8 cellular contexts compared by ENCODE assay signal in genomic region chr1:20733361-20733975, GRCh38. TPM values are rescaled to one million over a fixed set of nuclear protein-coding genes. Genes with fewer than 3 reads are reported as not detected.
DNase-seq lines count a peak whose midpoint lies in the region; ATAC-seq and TF ChIP-seq lines count a peak whose summit lies in the region.

No MANE protein-coding gene starts in this region.

- H3K36me3 ChIP-seq in Peyer's patch = peaks cover 0 to 11% (median 0%) of the 10 kb centered on the region in 3 donors
- H3K36me3 ChIP-seq in fibroblast of lung (ENCODE audit: control insufficient read depth, insufficient read depth, low read length) = peaks cover 1% of the 10 kb centered on the region

- H3K79me2 ChIP-seq in fibroblast of lung (ENCODE audit: control insufficient read depth, insufficient read depth, low read length) = no peaks in the 10 kb centered on the region

- H3K4me3 ChIP-seq in Peyer's patch (peak overlapping the region in 3 of 4 donors; percentile 59 to 78 (median 61)), fibroblast of lung (replicated peaks in 1 of 4; ENCODE audit: control extremely low read depth in 1 of 4, insufficient read depth in 1 of 4, low read depth in 3 of 4, low read length in 4 of 4) (peak overlapping the region in 1 of 4 experiments; percentile 68), skin epidermis (peak overlapping the region in 4 of 7 experiments; percentile 18 to 57 (median 52))

- no peak overlapping the region for H2AFZ ChIP-seq in fibroblast of lung (ENCODE audit: low read length)

- H3K27ac ChIP-seq in Peyer's patch (peak overlapping the region; percentile 17 to 70 (median 47)), fibroblast of lung (ENCODE audit: insufficient read depth, low read length) (peak overlapping the region; percentile 94), skin epidermis (peak overlapping the region in 9 of 21 experiments; percentile 11 to 66 (median 51))

- ATAC-seq in GM19023 (IDR thresholded peaks at IDR 0.05; ENCODE audit: unreplicated experiment) = peak; percentile 2
- no peak for ATAC-seq in HG02973 (IDR thresholded peaks at IDR 0.05; ENCODE audit: unreplicated experiment)
- ATAC-seq in GM19463 (IDR thresholded peaks at IDR 0.05; ENCODE audit: unreplicated experiment) = no peak
- no peak for ATAC-seq in GM19324 (IDR thresholded peaks at IDR 0.05; ENCODE audit: low FRiP score, unreplicated experiment)

- H4K20me1 ChIP-seq in fibroblast of lung (ENCODE audit: control insufficient read depth, extremely low read depth, insufficient read depth, low read length) = no peaks in the 10 kb centered on the region

- DNase-seq in Peyer's patch = peak in 2 of 3 donors; percentile 45 to 57
- DNase-seq in fibroblast of lung (ENCODE audit: low read depth in 2 of 2) = no peak
- no peak for DNase-seq in mucosa of gallbladder (ENCODE audit: low spot score)

- peaks cover 0 to 26% of the 10 kb centered on the region in 2 donors for H3K27me3 ChIP-seq in Peyer's patch
- H3K27me3 ChIP-seq in fibroblast of lung (ENCODE audit: control insufficient read depth, insufficient read depth, low read length) = no peaks in the 10 kb centered on the region

- peak in 1 of 2 donors; percentile 4 for TF ChIP-seq POLR2A in Peyer's patch (IDR thresholded peaks at IDR 0.05)

- H3K9ac ChIP-seq in fibroblast of lung (ENCODE audit: insufficient read depth, low read length) = peak overlapping the region; percentile 1

- TF ChIP-seq CTCF in Peyer's patch (IDR thresholded peaks at IDR 0.05) (no peak), fibroblast of lung (conservative IDR thresholded peaks at IDR 0.05 in 1 of 2, IDR thresholded peaks at IDR 0.05 in 1 of 2; ENCODE audit: low read depth in 1 of 2, low read length in 2 of 2) (no peak)

- H3K9me3 ChIP-seq in Peyer's patch = no peaks in the 10 kb centered on the region
- no peaks in the 10 kb centered on the region for H3K9me3 ChIP-seq in fibroblast of lung (ENCODE audit: control insufficient read depth, insufficient read depth, low read depth, low read length)

- H3K4me1 ChIP-seq in Peyer's patch = peaks cover 4 to 26% (median 19%) of the 10 kb centered on the region in 4 donors
- peaks cover 15% of the 10 kb centered on the region for H3K4me1 ChIP-seq in fibroblast of lung (ENCODE audit: control insufficient read depth, extremely low read depth, insufficient read depth, low read length)

- H3K4me2 ChIP-seq in fibroblast of lung (ENCODE audit: extremely low read depth, insufficient read depth, low read length) = peak overlapping the region; percentile 13

RNA-seq across cellular contexts. Expression of gene SH2D5, which starts 1.0 kb away (rescaled TPM):
- total RNA-seq in Peyer's patch (not detected), fibroblast of lung (2.3 and 5.0 TPM in 2 replicates), mucosa of gallbladder (0.23 TPM)
- 3.6 and 7.3 TPM in 2 replicates for polyA plus RNA-seq in fibroblast of lung
- polyA plus RNA-seq in fibroblast of lung (2012) = 5.2 and 11.8 TPM in 2 replicates
- 5.1 and 13.1 TPM in 2 replicates for polyA minus RNA-seq in fibroblast of lung (ENCODE audit: low replicate concordance)

RNA-seq across cellular contexts. Expression of gene KIF17, which starts 15.7 kb away (rescaled TPM):
- 10 to 100 TPM in 1 of 4 donors, 1 to 10 TPM in 2, under 1 TPM in 1; 0.80 to 10.3 (median 2.2) TPM for total RNA-seq in Peyer's patch
- 1.3 and 1.8 TPM in 2 replicates for total RNA-seq in fibroblast of lung
- 1.4 and 3.0 TPM in 2 replicates for polyA plus RNA-seq in fibroblast of lung
- 1.2 and 4.0 TPM in 2 replicates for polyA plus RNA-seq in fibroblast of lung (2012)
- polyA minus RNA-seq in fibroblast of lung (ENCODE audit: low replicate concordance) = 3.0 and 4.2 TPM in 2 replicates
- 4.7 TPM for total RNA-seq in mucosa of gallbladder

RNA-seq across cellular contexts. Expression of gene HP1BP3, which starts 53.6 kb away (rescaled TPM):
- total RNA-seq in Peyer's patch (1,000 to 10,000 TPM in 1 of 4 donors, 100 to 1,000 TPM in 3; 259 to 1,144 (median 287) TPM), fibroblast of lung (254 and 255 TPM in 2 replicates), mucosa of gallbladder (240 TPM)
- polyA plus RNA-seq in fibroblast of lung = 200 and 201 TPM in 2 replicates
- polyA plus RNA-seq in fibroblast of lung (2012) = 105 and 126 TPM in 2 replicates
- 23.1 and 32.4 TPM in 2 replicates for polyA minus RNA-seq in fibroblast of lung (ENCODE audit: low replicate concordance)

Comparison
In these comparisons a context has a peak if more than half of its experiments do, and no peak if none do; other contexts are left out.
1. DNase-seq: peak in Peyer's patch (2 of 3); none in fibroblast of lung (0 of 2) and mucosa of gallbladder (single experiment).